15 cellular contexts compared by ENCODE assay signal in the genomic region with DNA sequence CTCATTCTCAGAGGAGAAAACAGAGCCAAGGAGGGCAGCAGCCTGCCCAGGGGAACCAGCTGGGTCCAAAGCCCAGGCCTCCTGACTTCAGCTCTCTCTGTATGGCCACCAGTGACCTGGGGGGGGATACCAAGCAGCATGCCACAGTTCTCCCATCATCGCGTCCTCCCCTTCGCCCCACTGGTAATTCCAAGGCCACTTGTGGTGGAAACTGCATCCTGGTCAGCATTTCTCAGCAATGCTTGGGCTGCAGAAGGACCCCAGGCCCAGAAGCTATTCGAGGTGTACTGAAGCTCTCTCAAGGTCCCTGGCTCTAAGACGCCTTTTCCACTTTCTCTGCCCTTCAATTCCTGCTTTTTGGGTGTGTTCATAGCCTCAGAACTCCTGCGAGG. TPM values are rescaled to one million over a fixed set of nuclear protein-coding genes. Genes with fewer than 3 reads are reported as not detected.
"Had no signal": no experiment of that assay in that cellular context is flagged by ENCODE, and none has a peak within 500 bp of the region (broad histone marks: within the 10 kb centered on the region; RNA-seq: fewer than 3 reads in every experiment).

No MANE protein-coding gene starts in this region.

- H3K27ac Mint-ChIP-seq: activated CD4-positive, alpha-beta T cell treated with anti-CD3 and anti-CD28 coated beads for 36 hours; activated naive CD4-positive, alpha-beta T cell treated with anti-CD3 and anti-CD28 coated beads, Interleukin-2, amount 50 U/mL, for 72 hours; activated naive CD8-positive, alpha-beta T cell treated with anti-CD3 and anti-CD28 coated beads, Interleukin-2, amount 50 U/mL, for 24 hours had no signal

- H3K4me1 ChIP-seq: ascending aorta had no signal

- H3K4me3 ChIP-seq: body of pancreas, SK-N-MC had no signal

- H3K36me3 ChIP-seq: ascending aorta, Peyer's patch, WERI-Rb-1 had no signal

- DNase-seq: NCI-H2107, NCI-H510A, SIG-M5 had no signal

- H3K9me3 Mint-ChIP-seq: activated naive CD4-positive, alpha-beta T cell treated with anti-CD3 and anti-CD28 coated beads, Interleukin-2, amount 50 U/mL, for 72 hours; activated naive CD8-positive, alpha-beta T cell treated with anti-CD3 and anti-CD28 coated beads, Interleukin-2, amount 50 U/mL, for 24 hours; activated T-cell treated with anti-CD3 and anti-CD28 coated beads, Interleukin-2, amount 50 U/mL, for 4 hours had no signal

- H3K9me3 ChIP-seq: ascending aorta, body of pancreas, Peyer's patch had no signal

- H3K27me3 ChIP-seq: ascending aorta, body of pancreas, Peyer's patch had no signal

- H3K4me3 Mint-ChIP-seq: activated CD4-positive, alpha-beta T cell treated with anti-CD3 and anti-CD28 coated beads for 36 hours; activated naive CD8-positive, alpha-beta T cell treated with anti-CD3 and anti-CD28 coated beads, Interleukin-2, amount 50 U/mL, for 24 hours had no signal

- H3K36me3 Mint-ChIP-seq: activated naive CD4-positive, alpha-beta T cell treated with anti-CD3 and anti-CD28 coated beads, Interleukin-2, amount 50 U/mL, for 72 hours had no signal

- H3K27ac ChIP-seq: ascending aorta, body of pancreas, Peyer's patch, SK-N-MC, WERI-Rb-1 had no signal

- FAIRE-seq: bronchial epithelial cell had no signal

RNA-seq across cellular contexts. Expression of a gene that starts 27.1 kb away (rescaled TPM):
- total RNA-seq: activated CD4-positive, alpha-beta T cell treated with anti-CD3 and anti-CD28 coated beads for 36 hours; activated naive CD4-positive, alpha-beta T cell treated with anti-CD3 and anti-CD28 coated beads, Interleukin-2, amount 50 U/mL, for 72 hours; activated T-cell treated with anti-CD3 and anti-CD28 coated beads, Interleukin-2, amount 50 U/mL, for 4 hours; ascending aorta; body of pancreas; LHCN-M2; Peyer's patch; T-helper 2 cell treated with Interferon-gamma antibody and Interleukin-4, amounts not matched to agents 100 ng/mL and 5 ng/mL, for 36 hours had no signal
